Comparison of ENCODE assay signal across 10 cellular contexts in the genomic region with DNA sequence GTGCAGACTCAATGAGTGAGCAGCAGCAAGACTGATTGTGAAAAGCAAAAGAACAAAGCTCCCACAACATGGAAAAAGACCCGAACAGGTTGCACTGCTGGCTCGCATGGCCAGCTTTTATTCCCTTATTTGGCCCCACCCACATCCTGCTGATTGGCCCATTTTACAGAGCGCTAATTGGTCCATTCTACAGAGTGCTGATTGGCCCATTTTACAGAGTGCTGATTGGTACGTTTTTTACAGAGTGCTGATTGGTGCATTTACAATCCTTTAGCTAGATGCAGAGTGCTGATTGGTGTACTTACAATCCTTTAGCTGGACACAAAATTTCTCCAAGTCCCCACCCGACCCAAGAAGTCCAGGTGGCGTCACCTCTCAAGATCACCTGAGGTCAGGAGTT. TPM values are rescaled to one million over a fixed set of nuclear protein-coding genes. Genes with fewer than 3 reads are reported as not detected.
"Had no signal": no experiment of that assay in that cellular context is flagged by ENCODE, and none has a peak within 500 bp of the region (broad histone marks: within the 10 kb centered on the region; RNA-seq: fewer than 3 reads in every experiment).

No MANE protein-coding gene starts in this region.

- H3K9me3 Mint-ChIP-seq: HFFc6 had no signal

- H3K4me3 Mint-ChIP-seq: HFFc6 had no signal

- H3K36me3 Mint-ChIP-seq: IgD-negative memory B cell had no signal

- H3K27ac Mint-ChIP-seq: HFFc6, IgD-negative memory B cell had no signal

- H3K4me1 ChIP-seq: HAP-1 had no signal

- H2AFZ ChIP-seq: GM23248 had no signal

- H3K4me3 ChIP-seq: GM23248, HAP-1 had no signal

- DNase-seq: GM23248, GOT3, H7, HFFc6 had no signal

- ATAC-seq: HCT116 had no signal

- H3K9ac ChIP-seq: GM23248 had no signal

- H3K9me3 ChIP-seq: HAP-1 had no signal

- H3K27ac ChIP-seq: GM23248, HL-60 had no signal

RNA-seq across cellular contexts. Expression of a gene that starts 43.8 kb away (rescaled TPM):
- total RNA-seq: GM23248, H4, H7, HFFc6, HT1080 had no signal
- polyA plus RNA-seq: GM23248, IgD-negative memory B cell had no signal
